Comparison of ENCODE assay signal across 19 cellular contexts in the genomic region with DNA sequence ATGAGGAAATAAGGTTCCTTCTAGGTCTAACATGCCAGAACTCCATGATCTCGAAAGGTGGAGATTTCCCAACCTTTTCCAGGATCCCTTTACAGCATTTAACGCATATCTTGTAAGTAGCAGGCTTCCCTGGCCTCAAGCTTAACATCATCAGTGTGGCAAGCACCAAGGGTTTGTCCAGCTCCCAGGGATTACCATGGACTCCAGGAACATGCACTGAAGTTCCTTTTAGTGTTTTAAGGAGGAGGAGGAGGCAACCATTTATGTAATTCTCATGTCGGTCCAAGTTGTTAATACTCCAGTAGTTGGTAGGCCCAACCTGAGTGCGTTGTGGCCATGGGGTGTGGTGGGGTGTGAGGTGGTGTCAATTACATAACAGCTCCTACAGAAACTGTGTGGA. TPM values are rescaled to one million over a fixed set of nuclear protein-coding genes. Genes with fewer than 3 reads are reported as not detected.
DNase-seq lines count a peak whose midpoint lies in the region; ATAC-seq, FAIRE-seq and TF ChIP-seq lines count a peak whose summit lies in the region.
"Had no signal": no experiment of that assay in that cellular context is flagged by ENCODE, and none has a peak within 500 bp of the region (broad histone marks: within the 10 kb centered on the region; RNA-seq: fewer than 3 reads in every experiment).

No MANE protein-coding gene starts in this region.

- no peaks in the 10 kb centered on the region for H3K9me3 ChIP-seq in OCI-LY7 (ENCODE audit: low read length)
- H3K9me3 ChIP-seq in K562 (replicated peaks; ENCODE audit: control insufficient read depth, insufficient read depth, low read depth, low read length) = no peaks in the 10 kb centered on the region; the same call in 1 of the 2 replicates
- H3K9me3 ChIP-seq in transverse colon = no peaks in the 10 kb centered on the region
- H3K9me3 ChIP-seq: gastroesophageal sphincter, lower lobe of right lung, psoas muscle, vagina had no signal

- H4K20me1 ChIP-seq in OCI-LY7 (ENCODE audit: insufficient read depth, low read length) (no peaks in the 10 kb centered on the region), K562 (replicated peaks; ENCODE audit: control insufficient read depth, insufficient read depth, low read length) (no peaks in the 10 kb centered on the region)

- no peaks in the 10 kb centered on the region for H3K9me3 Mint-ChIP-seq in activated naive CD4-positive, alpha-beta T cell treated with anti-CD3 and anti-CD28 coated beads for 36 hours
- peaks cover 8 to 9% of the 10 kb centered on the region in 2 donors for H3K9me3 Mint-ChIP-seq in stimulated activated naive B cell treated with anti-CD40 and anti-IgM and Interleukin-4, amounts not matched to agents 10 μg/mL and 1 μg/mL and 100 μg/mL, for 72 hours
- H3K9me3 Mint-ChIP-seq: H9, nephron had no signal

- peak overlapping the region; percentile 92 for H3K27ac Mint-ChIP-seq in activated naive CD4-positive, alpha-beta T cell treated with anti-CD3 and anti-CD28 coated beads for 36 hours
- peak overlapping the region; percentile 97 for H3K27ac Mint-ChIP-seq in stimulated activated naive B cell treated with anti-CD40 and anti-IgM and Interleukin-4, amounts not matched to agents 10 μg/mL and 1 μg/mL and 100 μg/mL, for 72 hours
- H3K27ac Mint-ChIP-seq: brain, H9 had no signal

- H3K9me2 ChIP-seq in OCI-LY7 (ENCODE audit: insufficient read depth, low read length) = no peaks in the 10 kb centered on the region

- H3K36me3 Mint-ChIP-seq in activated naive CD4-positive, alpha-beta T cell treated with anti-CD3 and anti-CD28 coated beads for 36 hours (ENCODE audit: low read depth) = no peaks in the 10 kb centered on the region
- H3K36me3 Mint-ChIP-seq in stimulated activated naive B cell treated with anti-CD40 and anti-IgM and Interleukin-4, amounts not matched to agents 10 μg/mL and 1 μg/mL and 100 μg/mL, for 72 hours = peaks cover 9% of the 10 kb centered on the region in 2 donors
- H3K36me3 Mint-ChIP-seq: brain had no signal

- ATAC-seq in K562 = no peak
- no peak for ATAC-seq in stimulated activated naive B cell treated with anti-CD40 and anti-IgM and Interleukin-4, amounts not matched to agents 10 μg/mL and 1 μg/mL and 100 μg/mL, for 72 hours (replicated peaks)
- ATAC-seq: gastroesophageal sphincter, Right ventricle myocardium inferior had no signal

- BruUV-seq in OCI-LY7 (replicated peaks; lab: Mats Ljungman, UMichigan) (TSS peak; percentile 95), K562 (replicated peaks; lab: Mats Ljungman, UMichigan) (no TSS peak)

- POLR2A ChIA-PET in OCI-LY7 (lab: Charles Lee) = interaction anchor here (2.0 to 4.0 kb wide), 3 partner anchors 11 to 89 kb away, joined by 6 to 37 read pairs (median 6); no protein-coding TSS in a partner anchor
- POLR2A ChIA-PET in K562 (lab: Yijun Ruan, JAX) = interaction anchor here (1.1 kb wide), 1 partner anchor 15 kb away, joined by 6 read pairs; no protein-coding TSS in a partner anchor

- TF ChIP-seq RAD21 in K562 (CRISPR knock-in tag; conservative IDR thresholded peaks at IDR 0.05 in 1 of 2, IDR thresholded peaks at IDR 0.05 in 1 of 2) = no peak

- FAIRE-seq in K562 (lab: Jason Lieb, UNC) = no peak
- FAIRE-seq: D721Med had no signal

- no peak overlapping the region for H3K9ac ChIP-seq in K562 (ENCODE audit: insufficient read depth in 1 of 2, low read depth in 2 of 2, low read length in 2 of 2)

- TF ChIP-seq POLR2A in K562 (conservative IDR thresholded peaks at IDR 0.05) (no peak), transverse colon (IDR thresholded peaks at IDR 0.05) (no peak)

- H3K9me1 ChIP-seq in K562 (ENCODE audit: control insufficient read depth, insufficient read depth, low read length) = no peaks in the 10 kb centered on the region

- H3K4me3 Mint-ChIP-seq in activated naive CD4-positive, alpha-beta T cell treated with anti-CD3 and anti-CD28 coated beads for 36 hours = no peak overlapping the region
- no peak overlapping the region for H3K4me3 Mint-ChIP-seq in stimulated activated naive B cell treated with anti-CD40 and anti-IgM and Interleukin-4, amounts not matched to agents 10 μg/mL and 1 μg/mL and 100 μg/mL, for 72 hours
- H3K4me3 Mint-ChIP-seq: brain, H9, nephron had no signal

- peak overlapping the region; percentile 83 for H3K4me2 ChIP-seq in OCI-LY7 (ENCODE audit: low read length)
- no peak overlapping the region for H3K4me2 ChIP-seq in K562 (ENCODE audit: insufficient read depth, low read length)

- no peaks in the 10 kb centered on the region for H3K36me3 ChIP-seq in OCI-LY7 (ENCODE audit: insufficient read depth, low read length)
- H3K36me3 ChIP-seq in K562 (ENCODE audit: control insufficient read depth, insufficient read depth, low read length) = no peaks in the 10 kb centered on the region
- no peaks in the 10 kb centered on the region for H3K36me3 ChIP-seq in transverse colon
- H3K36me3 ChIP-seq: gastroesophageal sphincter, lower lobe of right lung, vagina had no signal

- WGBS in K562 (ENCODE audit: insufficient coverage, low coverage, missing lambda C conversion rate) = 68% methylated on average over 4 of the region's 4 CpGs
- 88 to 92% methylated on average over 2 to 4 of the region's 4 CpGs for WGBS in transverse colon (ENCODE audit: low coverage in 1 of 2), 2 donors

- no peaks in the 10 kb centered on the region for H3K79me2 ChIP-seq in OCI-LY7 (ENCODE audit: insufficient read depth, low read depth, low read length)
- H3K79me2 ChIP-seq in K562 (ENCODE audit: control insufficient read depth, insufficient read depth, low read length) = no peaks in the 10 kb centered on the region

- CTCF ChIA-PET in activated naive CD4-positive, alpha-beta T cell treated with anti-CD3 and anti-CD28 coated beads for 36 hours (lab: Charles Lee) = interaction anchor here (11.5 kb wide), 1 partner anchor 12 kb away, joined by 96 read pairs; no protein-coding TSS in a partner anchor
- CTCF ChIA-PET in OCI-LY7 (lab: Charles Lee; ENCODE audit: unreplicated experiment) = interaction anchor here (1.0 kb wide), 1 partner anchor 10 kb away, joined by 4 read pairs; no protein-coding TSS in a partner anchor
- CTCF ChIA-PET in K562 (lab: Yijun Ruan, JAX; ENCODE audit: low intra/inter-chr PET ratio) = interaction anchor here (0.6 kb wide), 1 partner anchor 55 kb away, joined by 3 read pairs; no protein-coding TSS in a partner anchor

- TF ChIP-seq EP300 in K562 (IDR thresholded peaks at IDR 0.05; ENCODE audit: low read length) (no peak), transverse colon (IDR thresholded peaks at IDR 0.05; ENCODE audit: low read depth) (no peak)

- peaks cover 92% of the 10 kb centered on the region for H3K4me1 Mint-ChIP-seq in activated naive CD4-positive, alpha-beta T cell treated with anti-CD3 and anti-CD28 coated beads for 36 hours (ENCODE audit: low read depth)
- peaks cover 57 to 91% of the 10 kb centered on the region in 2 donors for H3K4me1 Mint-ChIP-seq in stimulated activated naive B cell treated with anti-CD40 and anti-IgM and Interleukin-4, amounts not matched to agents 10 μg/mL and 1 μg/mL and 100 μg/mL, for 72 hours

- H3K27me3 Mint-ChIP-seq in activated naive CD4-positive, alpha-beta T cell treated with anti-CD3 and anti-CD28 coated beads for 36 hours (ENCODE audit: low read depth) = no peaks in the 10 kb centered on the region
- peaks cover 3 to 17% of the 10 kb centered on the region in 2 donors for H3K27me3 Mint-ChIP-seq in stimulated activated naive B cell treated with anti-CD40 and anti-IgM and Interleukin-4, amounts not matched to agents 10 μg/mL and 1 μg/mL and 100 μg/mL, for 72 hours

- intact Hi-C loops in activated naive CD4-positive, alpha-beta T cell treated with anti-CD3 and anti-CD28 coated beads for 36 hours (cut with micrococcal nuclease) = loop anchor here (1.0 kb wide), 3 partner anchors 11 to 29 kb away; no protein-coding TSS in a partner anchor
- intact Hi-C loops in OCI-LY7 (cut with micrococcal nuclease; ENCODE audit: unreplicated experiment) = loop anchor here (1.0 to 2.0 kb wide), 2 partner anchors 10 to 23 kb away; no protein-coding TSS in a partner anchor
- intact Hi-C loops in K562 (cut with micrococcal nuclease) = loop anchor here (2.0 kb wide), 1 partner anchor 15 kb away; no protein-coding TSS in a partner anchor
- intact Hi-C loops in posterior vena cava (cut with DNase I) = loop anchor here in 1 of 2 donors (5.0 kb wide), 1 partner anchor 75 kb away; no protein-coding TSS in a partner anchor
- intact Hi-C loops in transverse colon (cut with DNase I; ENCODE audit: low total_unique reads) = no loop called here

- no peaks in the 10 kb centered on the region for H3K27me3 ChIP-seq in K562 (ENCODE audit: control insufficient read depth in 2 of 2, insufficient read depth in 2 of 2, low read length in 2 of 2)
- no peaks in the 10 kb centered on the region for H3K27me3 ChIP-seq in transverse colon
- H3K27me3 ChIP-seq: vagina had no signal

- no peak for DNase-seq in activated naive CD4-positive, alpha-beta T cell treated with anti-CD3 and anti-CD28 coated beads for 36 hours
- DNase-seq in activated naive CD4-positive, alpha-beta T cell treated with anti-CD3 and anti-CD28 coated beads, Interleukin-2, amount 50 U/mL, for 16 hours = no peak
- no peak for DNase-seq in OCI-LY7 (ENCODE audit: low spot score)
- no peak for DNase-seq in K562 (ENCODE audit: extremely low read depth in 1 of 4, low spot score in 3 of 4)
- DNase-seq in stimulated activated naive B cell treated with anti-CD40 and anti-IgM and Interleukin-4, amounts not matched to agents 10 μg/mL and 1 μg/mL and 100 μg/mL, for 72 hours = no peak
- DNase-seq in posterior vena cava (ENCODE audit: low spot score) = no peak
- no peak for DNase-seq in amniotic stem cell (lab: John Stamatoyannopoulos, UW)
- no peak for DNase-seq in transverse colon
- DNase-seq: activated CD4-positive, CD25-positive, alpha-beta regulatory T cell treated with anti-CD3 and anti-CD28 coated beads, Interleukin-2, amount 50 U/mL, for 72 hours; H9; lower lobe of right lung; NCI-H1436 treated with DMSO at 0.1 percent for 48 hours; psoas muscle had no signal

- peak overlapping the region; percentile 46 for H3K4me3 ChIP-seq in OCI-LY7 (ENCODE audit: low read depth, low read length, poor library complexity, severe bottlenecking)
- H3K4me3 ChIP-seq in K562 = no peak overlapping the region
- H3K4me3 ChIP-seq in transverse colon = no peak overlapping the region
- H3K4me3 ChIP-seq: gastroesophageal sphincter, lower lobe of right lung, psoas muscle, vagina had no signal

- no peak for TF ChIP-seq CTCF in OCI-LY7 (conservative IDR thresholded peaks at IDR 0.05; ENCODE audit: low read length)
- TF ChIP-seq CTCF in K562 (IDR thresholded peaks at IDR 0.05 in 2 of 3, conservative IDR thresholded peaks at IDR 0.05 in 1 of 3; ENCODE audit: insufficient read depth in 2 of 3, low read depth in 1 of 3, low read length in 3 of 3) = no peak
- TF ChIP-seq CTCF in transverse colon (IDR thresholded peaks at IDR 0.05) = no peak

- H2AFZ ChIP-seq in OCI-LY7 (ENCODE audit: low read length) (no peak overlapping the region), K562 (ENCODE audit: low read depth, low read length) (peak overlapping the region; percentile 25; the same call in 1 of the 2 replicates)

- in situ Hi-C loops in K562 (cut with MboI) (no loop called here), transverse colon (cut with MboI; ENCODE audit: low pct_ligation_motif_present in 1 of 4, low pct_unique_long_range_greater_than_20kb in 1 of 4, low sequenced_read_pairs in 3 of 4) (no loop called here)

- peaks cover 82% of the 10 kb centered on the region for H3K4me1 ChIP-seq in OCI-LY7 (ENCODE audit: insufficient read depth, low read length, poor library complexity, severe bottlenecking)
- peaks cover 9 to 63% of the 10 kb centered on the region in 2 experiments; a peak in 4 of 5 replicates for H3K4me1 ChIP-seq in K562 (replicated peaks in 1 of 2; ENCODE audit: control insufficient read depth in 2 of 2, insufficient read depth in 2 of 2, low read length in 2 of 2)
- H3K4me1 ChIP-seq in transverse colon = peaks cover 0 to 5% (median 0%) of the 10 kb centered on the region in 4 donors
- H3K4me1 ChIP-seq: gastroesophageal sphincter, psoas muscle, vagina had no signal

- peak overlapping the region; percentile 96 for H3K27ac ChIP-seq in OCI-LY7 (ENCODE audit: low read depth, low read length, poor library complexity, severe bottlenecking)
- H3K27ac ChIP-seq in K562 (ENCODE audit: extremely low read depth, low read depth, low read length) = no peak overlapping the region
- peak overlapping the region in 2 of 4 donors; percentile 22 to 43 for H3K27ac ChIP-seq in transverse colon
- H3K27ac ChIP-seq: gastroesophageal sphincter, lower lobe of right lung, psoas muscle, vagina had no signal

RNA-seq across cellular contexts. Expression of a gene that starts 11.8 kb away (rescaled TPM):
- 10 to 100 TPM; 60.3 to 60.5 TPM for total RNA-seq in activated naive CD4-positive, alpha-beta T cell treated with anti-CD3 and anti-CD28 coated beads for 36 hours
- total RNA-seq in OCI-LY7 (2014; rRNA removed; shearing (Covaris generic)) = 0.13 TPM in 1 of 2 replicates, not detected in the other
- total RNA-seq in OCI-LY7 (2022) (0.79 and 1.2 TPM in 2 replicates), K562 (2014; rRNA removed) (not detected in 2 replicates), K562 (2014; rRNA removed; fragmentation: Illumina TruSeq; extraction: Trizol) (not detected in 2 replicates), K562 (2015; rRNA removed; fragmentation: Illumina TruSeq; extraction: Trizol) (0.22 TPM in 1 of 2 replicates, not detected in the other), K562 (2021) (not detected in 2 replicates), posterior vena cava (1 to 10 TPM; 1.1 to 1.5 TPM), transverse colon (1 to 10 TPM in 3 of 4 donors, not detected in 1; 1.2 to 6.4 (median 4.9) TPM)
- not detected in 2 replicates for total RNA-seq in K562 (2011; cell fraction: chromatin; rRNA removed; ENCODE audit: low replicate concordance)
- total RNA-seq in K562 (2011; cell fraction: nucleolus; rRNA removed) = not detected in 2 replicates
- not detected in 2 replicates for total RNA-seq in K562 (2011; cell fraction: nucleoplasm; rRNA removed)
- polyA plus RNA-seq in K562 (2011; rRNA removed) (not detected in 2 replicates), K562 (2014; fragmentation: Illumina TruSeq; extraction: Trizol) (0.10 TPM in 1 of 2 replicates, not detected in the other), K562 (2014; fragmentation: Nextera tagmentation; extraction: Ambion mirVana) (under 1 TPM; 0.06 to 0.07 TPM), K562 (2014; rRNA removed) (0.80 TPM in 1 of 2 replicates, not detected in the other)
- polyA plus RNA-seq in K562 (2011; cell fraction: cytosol; rRNA removed) = not detected in 2 replicates
- polyA plus RNA-seq in K562 (2011; cell fraction: nucleus; rRNA removed) = not detected in 2 replicates
- 0.08 and 0.09 TPM in 2 replicates for polyA plus RNA-seq in K562 (2012)
- polyA minus RNA-seq in K562 (2011; rRNA and poly(A)+ RNA removed) = not detected in 2 replicates
- polyA minus RNA-seq in K562 (2011; cell fraction: cytosol; rRNA and poly(A)+ RNA removed) = not detected in 2 replicates
- polyA minus RNA-seq in K562 (2011; cell fraction: nucleus; rRNA and poly(A)+ RNA removed) = not detected in 2 replicates
- total RNA-seq: H9 had no signal

Comparison
In these comparisons a context has a peak if more than half of its experiments do, and no peak if none do; other contexts are left out.
1. RNA of a gene that starts 11.8 kb away (total RNA-seq): 60.3 to 60.5 TPM in activated naive CD4-positive, alpha-beta T cell treated with anti-CD3 and anti-CD28 coated beads for 36 hours; 1.2 to 6.4 TPM in transverse colon, 1.1 to 1.5 TPM in posterior vena cava, 0.13 to 1.2 TPM in OCI-LY7 and 0.22 TPM in K562; every median in the first group is over 4 times any median in the second.